In the genomic region with DNA sequence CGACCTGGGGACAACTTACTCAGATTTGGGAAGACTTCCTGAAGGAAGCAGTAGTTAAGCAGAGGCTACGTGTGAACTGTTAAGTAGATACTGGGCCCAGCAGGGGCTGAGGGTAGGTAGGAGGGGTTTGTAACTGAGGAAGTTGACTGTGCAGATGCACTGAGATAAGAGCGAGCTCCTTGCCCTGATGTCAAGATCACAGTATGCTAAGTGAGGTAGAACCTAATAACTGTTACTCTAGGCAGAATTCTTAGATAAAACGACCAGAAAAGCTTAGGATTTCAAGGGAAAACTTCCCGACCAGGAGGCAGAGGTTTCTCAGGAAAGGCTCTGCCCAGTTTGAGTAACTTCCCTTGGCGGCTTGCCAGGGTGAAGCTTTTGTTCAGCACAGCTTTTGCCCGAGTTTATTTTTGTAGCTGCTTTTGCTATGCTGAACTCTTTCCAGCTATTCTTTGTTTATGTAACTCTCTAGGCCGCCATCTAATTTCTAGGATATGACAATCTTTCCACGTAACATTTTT, we compare ENCODE assay signal across 1 cellular context.
TF ChIP-seq lines count a peak whose summit lies in the region.

No MANE protein-coding gene starts in this region.

TF ChIP-seq in K562, 482 proteins besides CTCF, POLR2A, EP300 and RAD21 (continued from another document and continues in another):
- TF ChIP-seq MAFG (tag; conservative IDR thresholded peaks at IDR 0.05): no peak
- TF ChIP-seq SNIP1 (IDR thresholded peaks at IDR 0.05; ENCODE audit: low read depth): no peak
- TF ChIP-seq, protein P1, sequence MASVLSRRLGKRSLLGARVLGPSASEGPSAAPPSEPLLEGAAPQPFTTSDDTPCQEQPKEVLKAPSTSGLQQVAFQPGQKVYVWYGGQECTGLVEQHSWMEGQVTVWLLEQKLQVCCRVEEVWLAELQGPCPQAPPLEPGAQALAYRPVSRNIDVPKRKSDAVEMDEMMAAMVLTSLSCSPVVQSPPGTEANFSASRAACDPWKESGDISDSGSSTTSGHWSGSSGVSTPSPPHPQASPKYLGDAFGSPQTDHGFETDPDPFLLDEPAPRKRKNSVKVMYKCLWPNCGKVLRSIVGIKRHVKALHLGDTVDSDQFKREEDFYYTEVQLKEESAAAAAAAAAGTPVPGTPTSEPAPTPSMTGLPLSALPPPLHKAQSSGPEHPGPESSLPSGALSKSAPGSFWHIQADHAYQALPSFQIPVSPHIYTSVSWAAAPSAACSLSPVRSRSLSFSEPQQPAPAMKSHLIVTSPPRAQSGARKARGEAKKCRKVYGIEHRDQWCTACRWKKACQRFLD (CRISPR knock-in tag; IDR thresholded peaks at IDR 0.05): no peak
- TF ChIP-seq TAL1 (IDR thresholded peaks at IDR 0.05): no peak
- TF ChIP-seq GATA2 (CRISPR knock-in tag; IDR thresholded peaks at IDR 0.05): peak; percentile 58; the same call in 1 of the 2 replicates
- TF ChIP-seq, protein P2, sequence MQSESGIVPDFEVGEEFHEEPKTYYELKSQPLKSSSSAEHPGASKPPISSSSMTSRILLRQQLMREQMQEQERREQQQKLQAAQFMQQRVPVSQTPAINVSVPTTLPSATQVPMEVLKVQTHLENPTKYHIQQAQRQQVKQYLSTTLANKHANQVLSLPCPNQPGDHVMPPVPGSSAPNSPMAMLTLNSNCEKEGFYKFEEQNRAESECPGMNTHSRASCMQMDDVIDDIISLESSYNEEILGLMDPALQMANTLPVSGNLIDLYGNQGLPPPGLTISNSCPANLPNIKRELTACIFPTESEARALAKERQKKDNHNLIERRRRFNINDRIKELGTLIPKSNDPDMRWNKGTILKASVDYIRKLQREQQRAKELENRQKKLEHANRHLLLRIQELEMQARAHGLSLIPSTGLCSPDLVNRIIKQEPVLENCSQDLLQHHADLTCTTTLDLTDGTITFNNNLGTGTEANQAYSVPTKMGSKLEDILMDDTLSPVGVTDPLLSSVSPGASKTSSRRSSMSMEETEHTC (IDR thresholded peaks at IDR 0.05): no peak
- TF ChIP-seq, protein P3, sequence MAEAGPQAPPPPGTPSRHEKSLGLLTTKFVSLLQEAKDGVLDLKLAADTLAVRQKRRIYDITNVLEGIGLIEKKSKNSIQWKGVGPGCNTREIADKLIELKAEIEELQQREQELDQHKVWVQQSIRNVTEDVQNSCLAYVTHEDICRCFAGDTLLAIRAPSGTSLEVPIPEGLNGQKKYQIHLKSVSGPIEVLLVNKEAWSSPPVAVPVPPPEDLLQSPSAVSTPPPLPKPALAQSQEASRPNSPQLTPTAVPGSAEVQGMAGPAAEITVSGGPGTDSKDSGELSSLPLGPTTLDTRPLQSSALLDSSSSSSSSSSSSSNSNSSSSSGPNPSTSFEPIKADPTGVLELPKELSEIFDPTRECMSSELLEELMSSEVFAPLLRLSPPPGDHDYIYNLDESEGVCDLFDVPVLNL (CRISPR knock-in tag; IDR thresholded peaks at IDR 0.05; ENCODE audit: low read depth): no peak
- TF ChIP-seq ZNF444 (CRISPR knock-in tag; IDR thresholded peaks at IDR 0.05): no peak
- no peak for TF ChIP-seq MCM5 (IDR thresholded peaks at IDR 0.05; ENCODE audit: low read depth)
- no peak for TF ChIP-seq BHLHE40 (IDR thresholded peaks at IDR 0.05; ENCODE audit: low read length)
- no peak for TF ChIP-seq NFYB (IDR thresholded peaks at IDR 0.05; ENCODE audit: extremely low read depth, insufficient read length)
- TF ChIP-seq TCF7L2 (IDR thresholded peaks at IDR 0.05; ENCODE audit: low read depth, low read length): no peak
- TF ChIP-seq, protein P4, sequence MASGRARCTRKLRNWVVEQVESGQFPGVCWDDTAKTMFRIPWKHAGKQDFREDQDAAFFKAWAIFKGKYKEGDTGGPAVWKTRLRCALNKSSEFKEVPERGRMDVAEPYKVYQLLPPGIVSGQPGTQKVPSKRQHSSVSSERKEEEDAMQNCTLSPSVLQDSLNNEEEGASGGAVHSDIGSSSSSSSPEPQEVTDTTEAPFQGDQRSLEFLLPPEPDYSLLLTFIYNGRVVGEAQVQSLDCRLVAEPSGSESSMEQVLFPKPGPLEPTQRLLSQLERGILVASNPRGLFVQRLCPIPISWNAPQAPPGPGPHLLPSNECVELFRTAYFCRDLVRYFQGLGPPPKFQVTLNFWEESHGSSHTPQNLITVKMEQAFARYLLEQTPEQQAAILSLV (tag; IDR thresholded peaks at IDR 0.05): no peak
- TF ChIP-seq RFX1 (IDR thresholded peaks at IDR 0.05): 0 out of 2 replicates have a peak, but pooled peaks have one; percentile 11
- no peak for TF ChIP-seq ATF1 (CRISPR knock-in tag; IDR thresholded peaks at IDR 0.05)
- peak; percentile 37; the same call in 1 of the 2 replicates for TF ChIP-seq ATF1 (tag; IDR thresholded peaks at IDR 0.05)
- TF ChIP-seq MAFK (IDR thresholded peaks at IDR 0.05; ENCODE audit: low read length): 0 out of 2 replicates have a peak, but pooled peaks have one; percentile 4
- TF ChIP-seq HLTF (IDR thresholded peaks at IDR 0.05): no peak
- TF ChIP-seq RFX5 (IDR thresholded peaks at IDR 0.05; ENCODE audit: low read depth, low read length): no peak
- TF ChIP-seq CBFA2T3 (IDR thresholded peaks at IDR 0.05): peak; percentile 26; the same call in 1 of the 2 replicates
- peak; percentile 59 for TF ChIP-seq JUND (IDR thresholded peaks at IDR 0.05; ENCODE audit: borderline replicate concordance, low read depth, low read length)
- no peak; the same call in 2 of the 3 replicates for TF ChIP-seq JUND (tag; IDR thresholded peaks at IDR 0.05; ENCODE audit: borderline replicate concordance, low read depth, low read length)
- TF ChIP-seq, protein P5, sequence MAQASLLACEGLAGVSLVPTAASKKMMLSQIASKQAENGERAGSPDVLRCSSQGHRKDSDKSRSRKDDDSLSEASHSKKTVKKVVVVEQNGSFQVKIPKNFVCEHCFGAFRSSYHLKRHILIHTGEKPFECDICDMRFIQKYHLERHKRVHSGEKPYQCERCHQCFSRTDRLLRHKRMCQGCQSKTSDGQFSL (CRISPR knock-in tag; IDR thresholded peaks at IDR 0.05): no peak
- TF ChIP-seq, protein P5 (tag; IDR thresholded peaks at IDR 0.05): no peak
- no peak for TF ChIP-seq RAD51 (IDR thresholded peaks at IDR 0.05; ENCODE audit: borderline replicate concordance, low read depth)
- TF ChIP-seq ZNF79 (CRISPR knock-in tag; IDR thresholded peaks at IDR 0.05; ENCODE audit: low read depth): no peak
- no peak; the same call in 1 of the 2 replicates for TF ChIP-seq PHF8 (IDR thresholded peaks at IDR 0.05; ENCODE audit: borderline replicate concordance, low read length)
- no peak for TF ChIP-seq ARID2 (IDR thresholded peaks at IDR 0.05)
- no peak for TF ChIP-seq FOXJ2 (tag; IDR thresholded peaks at IDR 0.05)
- TF ChIP-seq, protein P6, sequence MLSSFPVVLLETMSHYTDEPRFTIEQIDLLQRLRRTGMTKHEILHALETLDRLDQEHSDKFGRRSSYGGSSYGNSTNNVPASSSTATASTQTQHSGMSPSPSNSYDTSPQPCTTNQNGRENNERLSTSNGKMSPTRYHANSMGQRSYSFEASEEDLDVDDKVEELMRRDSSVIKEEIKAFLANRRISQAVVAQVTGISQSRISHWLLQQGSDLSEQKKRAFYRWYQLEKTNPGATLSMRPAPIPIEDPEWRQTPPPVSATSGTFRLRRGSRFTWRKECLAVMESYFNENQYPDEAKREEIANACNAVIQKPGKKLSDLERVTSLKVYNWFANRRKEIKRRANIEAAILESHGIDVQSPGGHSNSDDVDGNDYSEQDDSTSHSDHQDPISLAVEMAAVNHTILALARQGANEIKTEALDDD (IDR thresholded peaks at IDR 0.05): peak; percentile 87
- TF ChIP-seq ARNT (IDR thresholded peaks at IDR 0.05): no peak
- no peak for TF ChIP-seq ADNP (tag; IDR thresholded peaks at IDR 0.05)
- TF ChIP-seq NUFIP1 (IDR thresholded peaks at IDR 0.05; ENCODE audit: partially characterized antibody): no peak
- TF ChIP-seq TFAM (CRISPR knock-in tag; conservative IDR thresholded peaks at IDR 0.05): no peak
- no peak for TF ChIP-seq ZNF347 (CRISPR knock-in tag; IDR thresholded peaks at IDR 0.05; ENCODE audit: low read depth)
- TF ChIP-seq SETDB1 (IDR thresholded peaks at IDR 0.05; ENCODE audit: low read length): no peak
- no peak for TF ChIP-seq ZNF436 (CRISPR knock-in tag; IDR thresholded peaks at IDR 0.05)
- no peak for TF ChIP-seq TEAD1 (CRISPR knock-in tag; IDR thresholded peaks at IDR 0.05)
- TF ChIP-seq ZFPM2 (CRISPR knock-in tag; IDR thresholded peaks at IDR 0.05): no peak
- no peak for TF ChIP-seq TCF7 (IDR thresholded peaks at IDR 0.05; ENCODE audit: borderline replicate concordance)
- no peak for TF ChIP-seq KAT2B (IDR thresholded peaks at IDR 0.05; ENCODE audit: low read depth, low read length)
- no peak for TF ChIP-seq HNRNPH1 (optimal IDR thresholded peaks at IDR 0.05; ENCODE audit: low read depth, low read length)
- no peak for TF ChIP-seq ZNF263 (CRISPR knock-in tag; IDR thresholded peaks at IDR 0.05; ENCODE audit: borderline replicate concordance)
- no peak for TF ChIP-seq ZNF274 (IDR thresholded peaks at IDR 0.05; ENCODE audit: borderline replicate concordance, low read depth, low read length)
- no peak for TF ChIP-seq MCM2 (IDR thresholded peaks at IDR 0.05; ENCODE audit: low read depth)
- TF ChIP-seq FIP1L1 (IDR thresholded peaks at IDR 0.05; ENCODE audit: low read depth, low read length, poor library complexity, severe bottlenecking): no peak
- peak; percentile 71 for TF ChIP-seq ZNF766 (CRISPR knock-in tag; conservative IDR thresholded peaks at IDR 0.05)
- 0 out of 2 replicates have a peak, but pooled peaks have one; percentile 41 for TF ChIP-seq ZEB2 (IDR thresholded peaks at IDR 0.05)
- peak; percentile 91 for TF ChIP-seq NFIC (IDR thresholded peaks at IDR 0.05)
- no peak for TF ChIP-seq HNRNPK (IDR thresholded peaks at IDR 0.05; ENCODE audit: low read depth, low read length, poor library complexity, severe bottlenecking)
- TF ChIP-seq, protein P7, sequence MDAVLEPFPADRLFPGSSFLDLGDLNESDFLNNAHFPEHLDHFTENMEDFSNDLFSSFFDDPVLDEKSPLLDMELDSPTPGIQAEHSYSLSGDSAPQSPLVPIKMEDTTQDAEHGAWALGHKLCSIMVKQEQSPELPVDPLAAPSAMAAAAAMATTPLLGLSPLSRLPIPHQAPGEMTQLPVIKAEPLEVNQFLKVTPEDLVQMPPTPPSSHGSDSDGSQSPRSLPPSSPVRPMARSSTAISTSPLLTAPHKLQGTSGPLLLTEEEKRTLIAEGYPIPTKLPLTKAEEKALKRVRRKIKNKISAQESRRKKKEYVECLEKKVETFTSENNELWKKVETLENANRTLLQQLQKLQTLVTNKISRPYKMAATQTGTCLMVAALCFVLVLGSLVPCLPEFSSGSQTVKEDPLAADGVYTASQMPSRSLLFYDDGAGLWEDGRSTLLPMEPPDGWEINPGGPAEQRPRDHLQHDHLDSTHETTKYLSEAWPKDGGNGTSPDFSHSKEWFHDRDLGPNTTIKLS (IDR thresholded peaks at IDR 0.05; ENCODE audit: borderline replicate concordance, low read depth): no peak
- TF ChIP-seq ZNF282 (CRISPR knock-in tag; IDR thresholded peaks at IDR 0.05): no peak
- TF ChIP-seq FOXK2 (conservative IDR thresholded peaks at IDR 0.05 in 1 of 2, IDR thresholded peaks at IDR 0.05 in 1 of 2; ENCODE audit: low read depth in 2 of 2): no peak; a peak in 1 of 4 replicates
- TF ChIP-seq NBN (IDR thresholded peaks at IDR 0.05; ENCODE audit: low read depth): peak; percentile 39; the same call in 1 of the 2 replicates
- TF ChIP-seq POLR2G (IDR thresholded peaks at IDR 0.05; ENCODE audit: low read depth, low read length): no peak
- no peak for TF ChIP-seq CBX8 (IDR thresholded peaks at IDR 0.05; ENCODE audit: borderline replicate concordance, extremely low read depth, low read depth, low read length, poor library complexity, severe bottlenecking)
- no peak for TF ChIP-seq MCM3 (IDR thresholded peaks at IDR 0.05)
- no peak for TF ChIP-seq BRCA1 (IDR thresholded peaks at IDR 0.05)
- TF ChIP-seq BRCA1 (CRISPR knock-in tag; IDR thresholded peaks at IDR 0.05): no peak
- TF ChIP-seq TEAD4 (IDR thresholded peaks at IDR 0.05; ENCODE audit: low read length): peak; percentile 39; the same call in 1 of the 2 replicates
- no peak for TF ChIP-seq TEAD4 (CRISPR knock-in tag; IDR thresholded peaks at IDR 0.05; ENCODE audit: borderline replicate concordance)
- 0 out of 2 replicates have a peak, but pooled peaks have one; percentile 36 for TF ChIP-seq ATF7 (IDR thresholded peaks at IDR 0.05)
- no peak for TF ChIP-seq NCOR1 (IDR thresholded peaks at IDR 0.05)
- TF ChIP-seq, protein P8, sequence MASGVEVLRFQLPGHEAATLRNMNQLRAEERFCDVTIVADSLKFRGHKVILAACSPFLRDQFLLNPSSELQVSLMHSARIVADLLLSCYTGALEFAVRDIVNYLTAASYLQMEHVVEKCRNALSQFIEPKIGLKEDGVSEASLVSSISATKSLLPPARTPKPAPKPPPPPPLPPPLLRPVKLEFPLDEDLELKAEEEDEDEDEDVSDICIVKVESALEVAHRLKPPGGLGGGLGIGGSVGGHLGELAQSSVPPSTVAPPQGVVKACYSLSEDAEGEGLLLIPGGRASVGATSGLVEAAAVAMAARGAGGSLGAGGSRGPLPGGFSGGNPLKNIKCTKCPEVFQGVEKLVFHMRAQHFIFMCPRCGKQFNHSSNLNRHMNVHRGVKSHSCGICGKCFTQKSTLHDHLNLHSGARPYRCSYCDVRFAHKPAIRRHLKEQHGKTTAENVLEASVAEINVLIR (CRISPR knock-in tag; IDR thresholded peaks at IDR 0.05): no peak
- TF ChIP-seq OTX1 (CRISPR knock-in tag; IDR thresholded peaks at IDR 0.05): no peak
- 0 out of 2 replicates have a peak, but pooled peaks have one; percentile 20 for TF ChIP-seq CREB1 (IDR thresholded peaks at IDR 0.05)
- TF ChIP-seq CREB1 (CRISPR knock-in tag; IDR thresholded peaks at IDR 0.05): no peak
- TF ChIP-seq ZBTB7A (IDR thresholded peaks at IDR 0.05; ENCODE audit: borderline replicate concordance, control insufficient read depth, low read depth, low read length): peak; percentile 24; the same call in 1 of the 2 replicates
- peak; percentile 55 for TF ChIP-seq SPI1 (IDR thresholded peaks at IDR 0.05; ENCODE audit: borderline replicate concordance, low read depth, low read length)
